ENCODE assay signal across 1 cellular context in genomic region chr11:76798656-76799055, GRCh38.
TF ChIP-seq lines count a peak whose summit lies in the region.

No MANE protein-coding gene starts in this region.

TF ChIP-seq in SK-N-SH, 30 proteins besides CTCF, POLR2A, EP300 and RAD21 (continued from another document):
- TF ChIP-seq PBX3 (IDR thresholded peaks at IDR 0.05), result no peak
